ENCODE assay signal across 23 cellular contexts in genomic region chr17:36859701-36860100, GRCh38.
"Had no signal": no experiment of that assay in that cellular context is flagged by ENCODE, and none has a peak within 500 bp of the region (broad histone marks: within the 10 kb centered on the region; RNA-seq: fewer than 3 reads in every experiment).

No MANE protein-coding gene starts in this region.

- H3K27ac Mint-ChIP-seq: dendritic cell treated with granulocyte-macrophage colony-stimulating factor and Interleukin-4, amounts not matched to agents 40 ng/mL and 50 ng/mL, for 4 days; endodermal cell; stimulated activated naive B cell treated with anti-CD40 and anti-IgM and Interleukin-4, amounts not matched to agents 10 μg/mL and 1 μg/mL and 100 μg/mL, for 72 hours; stimulated activated naive CD8-positive, alpha-beta T cell treated with anti-CD3 and anti-CD28 coated beads, Interleukin-15, Interleukin-2, amounts not matched to agents 100 ng/mL and 50 ng/mL, for 24 hours had no signal

- H3K9me3 Mint-ChIP-seq: dendritic cell treated with granulocyte-macrophage colony-stimulating factor and Interleukin-4, amounts not matched to agents 40 ng/mL and 50 ng/mL, for 4 days; endodermal cell; naive thymus-derived CD8-positive, alpha-beta T cell; stimulated activated naive B cell treated with anti-CD40 and anti-IgM and Interleukin-4, amounts not matched to agents 10 μg/mL and 1 μg/mL and 100 μg/mL, for 72 hours; stimulated activated naive CD8-positive, alpha-beta T cell treated with anti-CD3 and anti-CD28 coated beads, Interleukin-15, Interleukin-2, amounts not matched to agents 100 ng/mL and 50 ng/mL, for 24 hours had no signal

- H3K36me3 ChIP-seq: colonic mucosa, gastrocnemius medialis, heart left ventricle, left lung, neutrophil, pancreas, suprapubic skin, transverse colon, vagina had no signal

- H3K27ac ChIP-seq: colonic mucosa, gastrocnemius medialis, heart left ventricle, hepatocyte, left lung, neutrophil, pancreas, suprapubic skin, transverse colon, vagina had no signal

- H3K27me3 ChIP-seq: colonic mucosa, hepatocyte, pancreas, vagina had no signal

- H3K36me3 Mint-ChIP-seq: naive thymus-derived CD8-positive, alpha-beta T cell; stimulated activated naive B cell treated with anti-CD40 and anti-IgM and Interleukin-4, amounts not matched to agents 10 μg/mL and 1 μg/mL and 100 μg/mL, for 72 hours had no signal

- H3K4me1 ChIP-seq: colonic mucosa, gastrocnemius medialis, heart left ventricle, left lung, pancreas, transverse colon, vagina had no signal

- H3K4me1 Mint-ChIP-seq: stimulated activated naive B cell treated with anti-CD40 and anti-IgM and Interleukin-4, amounts not matched to agents 10 μg/mL and 1 μg/mL and 100 μg/mL, for 72 hours had no signal

- H3K9me3 ChIP-seq: colonic mucosa, gastrocnemius medialis, heart left ventricle, left lung, neutrophil, pancreas, suprapubic skin, transverse colon, vagina had no signal

- ATAC-seq: esophagus mucosa; gastrocnemius medialis; heart left ventricle; left lung; naive thymus-derived CD8-positive, alpha-beta T cell; pancreas; stimulated activated naive B cell treated with anti-CD40 and anti-IgM and Interleukin-4, amounts not matched to agents 10 μg/mL and 1 μg/mL and 100 μg/mL, for 72 hours had no signal

- H3K4me3 Mint-ChIP-seq: dendritic cell treated with granulocyte-macrophage colony-stimulating factor and Interleukin-4, amounts not matched to agents 40 ng/mL and 50 ng/mL, for 4 days; endodermal cell; naive thymus-derived CD8-positive, alpha-beta T cell; stimulated activated naive B cell treated with anti-CD40 and anti-IgM and Interleukin-4, amounts not matched to agents 10 μg/mL and 1 μg/mL and 100 μg/mL, for 72 hours; stimulated activated naive CD8-positive, alpha-beta T cell treated with anti-CD3 and anti-CD28 coated beads, Interleukin-15, Interleukin-2, amounts not matched to agents 100 ng/mL and 50 ng/mL, for 24 hours had no signal

- H3K4me2 ChIP-seq: hepatocyte had no signal

- DNase-seq: colonic mucosa; effector CD8-positive, alpha-beta T cell; endodermal cell; foreskin fibroblast; gastrocnemius medialis; heart left ventricle; kidney; left lung; naive thymus-derived CD8-positive, alpha-beta T cell; pancreas; retina; small intestine; stimulated activated CD4-positive, alpha-beta T cell treated with anti-CD3 and anti-CD28 coated beads, Interleukin-15, amount 100 ng/mL, for 24 hours; stimulated activated CD4-positive, alpha-beta T cell treated with anti-CD3 and anti-CD28 coated beads, Interleukin-2, amount 100 ng/mL, for 48 hours; stimulated activated naive B cell treated with anti-CD40 and anti-IgM and Interleukin-4, amounts not matched to agents 10 μg/mL and 1 μg/mL and 100 μg/mL, for 72 hours; transverse colon had no signal

- H3K4me3 ChIP-seq: colonic mucosa, gastrocnemius medialis, heart left ventricle, hepatocyte, left lung, pancreas, suprapubic skin, transverse colon, vagina had no signal

- H3K79me2 ChIP-seq: hepatocyte had no signal
